ENCODE assay signal across 10 cellular contexts in the genomic region with DNA sequence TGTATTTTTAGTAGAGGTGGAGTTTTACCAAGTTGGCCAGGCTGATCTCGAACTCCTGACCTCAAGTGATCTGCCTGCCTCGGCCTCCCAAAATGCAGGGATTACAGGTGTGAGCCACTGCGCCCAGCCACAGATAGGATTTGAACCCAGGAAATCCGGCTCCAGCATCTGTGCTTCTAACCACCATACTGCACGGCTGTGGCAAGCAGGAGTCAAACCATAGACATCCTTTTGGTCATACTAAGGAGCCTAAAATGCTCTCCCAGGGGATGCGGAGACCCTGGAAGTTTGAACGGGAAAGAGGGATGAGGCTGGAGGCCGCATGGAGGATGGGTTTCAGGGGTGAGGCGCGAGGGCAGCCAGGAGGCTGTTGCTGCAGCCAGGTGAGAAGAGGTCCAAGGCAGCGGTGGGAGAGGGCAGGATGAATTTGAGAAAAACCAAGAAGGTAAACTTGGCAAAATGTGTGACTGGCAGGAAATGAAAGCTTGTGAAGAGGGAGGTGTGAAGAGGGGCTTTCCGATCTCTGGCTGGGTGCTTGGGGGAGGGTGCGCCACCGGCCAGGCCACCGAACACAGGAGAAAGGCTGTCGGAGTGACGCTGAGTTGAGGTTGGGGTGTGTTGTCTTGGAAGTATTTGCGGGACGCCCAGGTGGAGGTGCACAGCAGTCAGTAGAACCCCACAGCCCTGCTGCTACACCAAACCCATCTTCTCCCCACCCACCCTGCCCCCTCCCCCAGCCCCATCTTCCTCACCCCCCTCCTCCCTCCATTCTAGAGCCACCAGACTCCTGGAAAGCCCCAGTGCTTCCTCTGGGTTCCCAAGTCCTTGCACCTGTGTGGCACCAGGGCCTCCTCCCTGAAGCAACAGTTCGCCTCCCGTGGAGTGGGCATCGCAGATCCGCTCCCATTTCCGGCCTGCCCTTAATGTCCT. TPM values are rescaled to one million over a fixed set of nuclear protein-coding genes. Genes with fewer than 3 reads are reported as not detected.
DNase-seq lines count a peak whose midpoint lies in the region; ATAC-seq, FAIRE-seq and TF ChIP-seq lines count a peak whose summit lies in the region.
"Had no signal": no experiment of that assay in that cellular context is flagged by ENCODE, and none has a peak within 500 bp of the region (broad histone marks: within the 10 kb centered on the region; RNA-seq: fewer than 3 reads in every experiment).

No MANE protein-coding gene starts in this region.

- H3K9ac ChIP-seq in BLaER1 treated with 17β-estradiol and CSF1 and Interleukin-3, amounts not matched to agents 10 nM and 100 nM = no peak overlapping the region
- H3K9ac ChIP-seq in keratinocyte (ENCODE audit: control insufficient read depth, extremely low read depth, insufficient read depth, low read length) = no peak overlapping the region

- no peaks in the 10 kb centered on the region for H3K9me2 ChIP-seq in PC-9 (ENCODE audit: insufficient read depth)

- peaks cover 0 to 12% (median 0%) of the 10 kb centered on the region in 11 experiments; a peak in 2 of 22 replicates for H4K20me1 ChIP-seq in BLaER1 treated with 17β-estradiol and CSF1 and Interleukin-3, amounts not matched to agents 10 nM and 100 nM
- no peaks in the 10 kb centered on the region for H4K20me1 ChIP-seq in keratinocyte (ENCODE audit: control insufficient read depth, extremely low read depth, insufficient read depth, low read length)
- no peaks in the 10 kb centered on the region for H4K20me1 ChIP-seq in PC-9 (ENCODE audit: insufficient read depth)

- dilution Hi-C loops in keratinocyte (cut with MboI; ENCODE audit: extremely low pct_ligation_motif_present, low sequenced_read_pairs) = no loop called here

- no peak overlapping the region for H3K4me3 ChIP-seq in BLaER1 treated with 17β-estradiol and CSF1 and Interleukin-3, amounts not matched to agents 10 nM and 100 nM
- H3K4me3 ChIP-seq in keratinocyte (ENCODE audit: control insufficient read depth in 2 of 3, extremely low read depth in 1 of 3, insufficient read depth in 2 of 3, low read depth in 1 of 3, low read length in 3 of 3) (no peak overlapping the region), PC-9 (no peak overlapping the region)
- H3K4me3 ChIP-seq: pancreas had no signal

- FAIRE-seq in keratinocyte (lab: Jason Lieb, UNC) = no peak
- FAIRE-seq: pancreas had no signal

- no peaks in the 10 kb centered on the region for H3K36me3 ChIP-seq in BLaER1 treated with 17β-estradiol and CSF1 and Interleukin-3, amounts not matched to agents 10 nM and 100 nM
- H3K36me3 ChIP-seq in keratinocyte (ENCODE audit: control insufficient read depth in 2 of 2, extremely low read depth in 1 of 2, insufficient read depth in 2 of 2, low read length in 2 of 2) (no peaks in the 10 kb centered on the region), PC-9 (ENCODE audit: low read depth) (no peaks in the 10 kb centered on the region)
- H3K36me3 ChIP-seq: pancreas had no signal

- no peak overlapping the region for H3K27ac ChIP-seq in BLaER1 treated with 17β-estradiol and CSF1 and Interleukin-3, amounts not matched to agents 10 nM and 100 nM
- no peak overlapping the region for H3K27ac ChIP-seq in keratinocyte (ENCODE audit: control insufficient read depth, insufficient read depth, low read length)
- H3K27ac ChIP-seq in PC-9 = no peak overlapping the region
- H3K27ac ChIP-seq: pancreas had no signal

- H3K9me1 ChIP-seq in keratinocyte (ENCODE audit: control insufficient read depth, extremely low read depth, insufficient read depth, low read length) = no peaks in the 10 kb centered on the region

- H2AFZ ChIP-seq in keratinocyte (ENCODE audit: control insufficient read depth, low read length) = no peak overlapping the region
- no peak overlapping the region for H2AFZ ChIP-seq in PC-9

- POLR2A ChIA-PET in PC-9 (lab: Charles Lee; ENCODE audit: unreplicated experiment) = no interaction called here

- H3K79me2 ChIP-seq in keratinocyte (ENCODE audit: control insufficient read depth, insufficient read depth, low read length) (no peaks in the 10 kb centered on the region), PC-9 (ENCODE audit: low read depth) (no peaks in the 10 kb centered on the region)

- H3K4me1 ChIP-seq in BLaER1 treated with 17β-estradiol and CSF1 and Interleukin-3, amounts not matched to agents 10 nM and 100 nM = peaks cover 8 to 32% (median 18%) of the 10 kb centered on the region in 10 experiments; a peak in 19 of 20 replicates
- peaks cover 29% of the 10 kb centered on the region for H3K4me1 ChIP-seq in keratinocyte (ENCODE audit: control insufficient read depth, extremely low read depth, insufficient read depth, low read length)
- peaks cover 16% of the 10 kb centered on the region for H3K4me1 ChIP-seq in PC-9 (replicated peaks; ENCODE audit: insufficient read depth)
- H3K4me1 ChIP-seq: pancreas had no signal

- TF ChIP-seq CTCF in keratinocyte (optimal IDR thresholded peaks at IDR 0.05 in 1 of 3, IDR thresholded peaks at IDR 0.05 in 1 of 3, conservative IDR thresholded peaks at IDR 0.05 in 1 of 3; ENCODE audit: extremely low read depth in 1 of 3, insufficient read depth in 2 of 3, low read length in 3 of 3) = no peak
- no peak for TF ChIP-seq CTCF in PC-9 (conservative IDR thresholded peaks at IDR 0.05)

- H3K27me3 ChIP-seq in BLaER1 treated with 17β-estradiol and CSF1 and Interleukin-3, amounts not matched to agents 10 nM and 100 nM = peaks cover 0 to 4% (median 0%) of the 10 kb centered on the region in 11 experiments; a peak in 3 of 22 replicates
- H3K27me3 ChIP-seq in keratinocyte (ENCODE audit: control insufficient read depth, extremely low read depth, insufficient read depth, low read length) (peaks cover 17% of the 10 kb centered on the region), PC-9 (ENCODE audit: insufficient read depth, low read depth) (no peaks in the 10 kb centered on the region)
- H3K27me3 ChIP-seq: pancreas had no signal

- peak; percentile 53 for ATAC-seq in GM21786 (IDR thresholded peaks at IDR 0.05; ENCODE audit: unreplicated experiment)
- no peak for ATAC-seq in GM19035 (IDR thresholded peaks at IDR 0.05; ENCODE audit: unreplicated experiment)
- ATAC-seq: pancreas had no signal

- intact Hi-C loops in PC-9 (cut with micrococcal nuclease; ENCODE audit: unreplicated experiment) = no loop called here

- peaks cover 8 to 14% (median 10%) of the 10 kb centered on the region in 11 experiments for H3K9me3 ChIP-seq in BLaER1 treated with 17β-estradiol and CSF1 and Interleukin-3, amounts not matched to agents 10 nM and 100 nM (replicated peaks in 1 of 11)
- H3K9me3 ChIP-seq in keratinocyte (ENCODE audit: control insufficient read depth, low read depth, low read length) = no peaks in the 10 kb centered on the region
- H3K9me3 ChIP-seq in PC-9 (ENCODE audit: insufficient read depth, low read depth) = no peaks in the 10 kb centered on the region
- H3K9me3 ChIP-seq: pancreas had no signal

- peaks cover 6% of the 10 kb centered on the region for H3F3A ChIP-seq in PC-9 (ENCODE audit: insufficient read depth, low read depth)

- peak overlapping the region in 6 of 11 experiments; percentile 13 to 50 (median 32); a peak in 5 of 22 replicates for H3K4me2 ChIP-seq in BLaER1 treated with 17β-estradiol and CSF1 and Interleukin-3, amounts not matched to agents 10 nM and 100 nM
- peak overlapping the region; percentile 68 for H3K4me2 ChIP-seq in keratinocyte (ENCODE audit: control insufficient read depth, extremely low read depth, insufficient read depth, low read depth, low read length)
- no peak overlapping the region for H3K4me2 ChIP-seq in PC-9

- CTCF ChIA-PET in PC-9 (lab: Charles Lee) = interaction anchor here (0.6 kb wide), 1 partner anchor 156 kb away, joined by 3 read pairs; no protein-coding TSS in a partner anchor

- no TSS peak for BruUV-seq in PC-9 (replicated peaks; lab: Mats Ljungman, UMichigan)

- DNase-seq in activated CD8-positive, alpha-beta memory T cell treated with anti-CD3 and anti-CD28 coated beads for 24 hours = peak; percentile 84
- DNase-seq in keratinocyte (ENCODE audit: low read depth, low spot score) (no peak), retina (no peak), DMS114 treated with DMSO at 0.1 percent for 48 hours (lab: John Stamatoyannopoulos, UW; ENCODE audit: unreplicated experiment) (no peak), PC-9 (no peak)
- DNase-seq: hypothalamus, pancreas had no signal

RNA-seq across cellular contexts. Expression of a gene that starts 23.9 kb away (rescaled TPM):
- 10.9 to 13.1 TPM (median 12.1 TPM) in 3 replicates for polyA plus RNA-seq in keratinocyte
- 14.0 TPM for polyA plus RNA-seq in keratinocyte (2011; ENCODE audit: low read depth)
- 10.5 and 18.8 TPM in 2 replicates for polyA plus RNA-seq in keratinocyte (2011; cell fraction: cytosol; rRNA removed)
- polyA plus RNA-seq in keratinocyte (2011; cell fraction: nucleus; rRNA removed) = 57.8 and 86.8 TPM in 2 replicates
- polyA plus RNA-seq in keratinocyte (2012; ENCODE audit: low replicate concordance) = 11.3 and 20.3 TPM in 2 replicates
- polyA minus RNA-seq in keratinocyte = 19.8 to 32.9 TPM (median 31.3 TPM) in 3 replicates
- polyA minus RNA-seq in keratinocyte (2011; cell fraction: cytosol; rRNA and poly(A)+ RNA removed) = 20.3 TPM
- polyA minus RNA-seq in keratinocyte (2011; cell fraction: nucleus; rRNA and poly(A)+ RNA removed) = 25.1 and 29.8 TPM in 2 replicates
- 35.3 and 36.2 TPM in 2 replicates for total RNA-seq in PC-9 (2021)

RNA-seq across cellular contexts. Expression of a gene that starts 24.8 kb away (rescaled TPM):
- polyA plus RNA-seq in keratinocyte = 2.3 to 5.2 TPM (median 4.0 TPM) in 3 replicates
- polyA plus RNA-seq in keratinocyte (2011; ENCODE audit: low read depth) = 0.62 TPM
- 1.7 and 2.2 TPM in 2 replicates for polyA plus RNA-seq in keratinocyte (2011; cell fraction: cytosol; rRNA removed)
- 14.6 and 16.6 TPM in 2 replicates for polyA plus RNA-seq in keratinocyte (2011; cell fraction: nucleus; rRNA removed)
- polyA plus RNA-seq in keratinocyte (2012; ENCODE audit: low replicate concordance) = 1.3 and 1.8 TPM in 2 replicates
- polyA minus RNA-seq in keratinocyte = 3.4 to 9.0 TPM (median 6.4 TPM) in 3 replicates
- 1.2 TPM for polyA minus RNA-seq in keratinocyte (2011; cell fraction: cytosol; rRNA and poly(A)+ RNA removed)
- polyA minus RNA-seq in keratinocyte (2011; cell fraction: nucleus; rRNA and poly(A)+ RNA removed) = 3.9 and 7.1 TPM in 2 replicates
- 12.7 and 13.5 TPM in 2 replicates for total RNA-seq in PC-9 (2021)

RNA-seq across cellular contexts. Expression of a gene that starts 58.8 kb away (rescaled TPM):
- 0.91 to 3.4 TPM (median 1.9 TPM) in 3 replicates for polyA plus RNA-seq in keratinocyte
- 53.8 TPM for polyA plus RNA-seq in keratinocyte (2011; ENCODE audit: low read depth)
- polyA plus RNA-seq in keratinocyte (2011; cell fraction: cytosol; rRNA removed) = 2.7 and 4.3 TPM in 2 replicates
- 6.5 and 7.2 TPM in 2 replicates for polyA plus RNA-seq in keratinocyte (2011; cell fraction: nucleus; rRNA removed)
- polyA plus RNA-seq in keratinocyte (2012; ENCODE audit: low replicate concordance) = 1.8 and 60.2 TPM in 2 replicates
- 5.7 to 15.9 TPM (median 6.8 TPM) in 3 replicates for polyA minus RNA-seq in keratinocyte
- polyA minus RNA-seq in keratinocyte (2011; cell fraction: cytosol; rRNA and poly(A)+ RNA removed) = not detected
- polyA minus RNA-seq in keratinocyte (2011; cell fraction: nucleus; rRNA and poly(A)+ RNA removed) = 3.9 and 5.8 TPM in 2 replicates
- 16.7 and 22.1 TPM in 2 replicates for total RNA-seq in PC-9 (2021)
- polyA plus RNA-seq: pancreas had no signal
